18 cellular contexts compared by ENCODE assay signal in the genomic region with DNA sequence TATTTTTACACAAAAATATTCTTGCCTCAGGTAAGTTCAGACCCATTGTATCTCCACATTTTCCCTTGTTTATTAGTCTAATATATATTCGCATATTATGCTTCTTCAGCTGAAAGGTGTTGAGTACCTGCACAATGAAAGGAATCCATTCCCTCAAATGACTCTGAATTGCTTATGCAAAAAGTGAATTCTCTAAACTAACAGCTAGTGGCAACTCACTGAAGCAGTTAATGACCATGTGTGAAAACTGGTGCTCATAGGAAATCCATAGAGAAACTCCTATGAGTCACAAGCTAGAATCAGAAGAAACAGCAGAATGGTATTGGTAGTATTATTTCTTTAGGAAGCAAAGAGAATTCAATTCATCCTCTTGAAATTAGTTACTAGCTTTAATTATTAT. TPM values are rescaled to one million over a fixed set of nuclear protein-coding genes. Genes with fewer than 3 reads are reported as not detected.
"Had no signal": no experiment of that assay in that cellular context is flagged by ENCODE, and none has a peak within 500 bp of the region (broad histone marks: within the 10 kb centered on the region; RNA-seq: fewer than 3 reads in every experiment).

No MANE protein-coding gene starts in this region.

- H3K4me3 ChIP-seq: dorsolateral prefrontal cortex, skin epidermis had no signal

- DNase-seq: activated CD4-positive, alpha-beta T cell treated with anti-CD3 and anti-CD28 coated beads for 1 hour; activated CD4-positive, alpha-beta T cell treated with anti-CD3 and anti-CD28 coated beads, Interleukin-2, amount 50 U/mL, for 48 hours; activated naive CD4-positive, alpha-beta T cell treated with Interleukin-2 at 50 U/mL for 16 hours; anterior cingulate cortex; dorsolateral prefrontal cortex; endodermal cell; nucleus accumbens; posterior cingulate gyrus; right cardiac atrium; stimulated activated CD4-positive, alpha-beta T cell treated with anti-CD3 and anti-CD28 coated beads, Interleukin-4, amount 100 ng/mL, for 24 hours; stimulated activated naive CD8-positive, alpha-beta T cell treated with anti-CD3 and anti-CD28 coated beads, Interleukin-15, amount 100 ng/mL, for 72 hours; T-cell; T-helper 9 cell had no signal

- ATAC-seq: activated T-helper 17 cell treated with anti-CD3 and anti-CD28 coated beads, Interleukin-2, amount 50 U/mL, for 72 hours; right cardiac atrium; stimulated activated naive CD8-positive, alpha-beta T cell treated with anti-CD3 and anti-CD28 coated beads, Interleukin-15, amount 100 ng/mL, for 72 hours; T-cell had no signal

- H3K27ac ChIP-seq: skin epidermis had no signal

- H3K27me3 ChIP-seq: dorsolateral prefrontal cortex had no signal

RNA-seq across cellular contexts. Expression of gene RNF148, which starts 33.5 kb away (rescaled TPM):
- total RNA-seq: activated T-helper 17 cell treated with anti-CD3 and anti-CD28 coated beads, Interleukin-2, amount 50 U/mL, for 72 hours; chondrocyte; T-cell had no signal

RNA-seq across cellular contexts. Expression of gene RNF133, which starts 37.3 kb away (rescaled TPM):
- total RNA-seq: activated T-helper 17 cell treated with anti-CD3 and anti-CD28 coated beads, Interleukin-2, amount 50 U/mL, for 72 hours; chondrocyte; epithelial cell of proximal tubule; kidney epithelial cell; T-cell had no signal
